1 cellular context compared by ENCODE assay signal in the genomic region with DNA sequence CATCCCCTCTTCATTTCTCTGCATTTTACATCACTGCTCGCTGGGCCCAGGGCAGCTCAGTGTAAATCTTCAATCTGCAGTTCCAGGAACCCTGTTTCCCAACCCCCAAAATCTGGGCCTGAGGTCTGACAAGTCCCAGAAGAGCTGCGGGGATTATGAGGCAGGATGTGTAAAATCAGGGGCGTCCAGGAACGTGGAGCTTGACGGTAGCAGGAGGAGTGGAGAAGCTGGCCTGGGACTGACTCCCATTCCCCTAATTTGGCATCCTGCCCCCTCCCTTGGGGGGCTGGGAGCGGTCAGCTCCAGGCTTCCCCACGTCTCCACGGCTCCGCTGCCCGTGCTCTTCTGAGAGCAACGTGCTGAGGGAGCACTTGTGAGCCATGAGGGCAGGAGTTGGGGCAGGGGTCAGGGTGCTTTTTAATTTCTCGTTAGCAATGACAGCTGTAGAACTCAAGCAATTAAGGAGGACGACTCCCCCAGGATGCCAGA.
TF ChIP-seq lines count a peak whose summit lies in the region.

No MANE protein-coding gene starts in this region.

TF ChIP-seq in H1, 55 proteins besides CTCF, POLR2A, EP300 and RAD21:
- TF ChIP-seq SP1 (IDR thresholded peaks at IDR 0.05; ENCODE audit: low read depth, low read length) = no peak
- TF ChIP-seq, protein P1, sequence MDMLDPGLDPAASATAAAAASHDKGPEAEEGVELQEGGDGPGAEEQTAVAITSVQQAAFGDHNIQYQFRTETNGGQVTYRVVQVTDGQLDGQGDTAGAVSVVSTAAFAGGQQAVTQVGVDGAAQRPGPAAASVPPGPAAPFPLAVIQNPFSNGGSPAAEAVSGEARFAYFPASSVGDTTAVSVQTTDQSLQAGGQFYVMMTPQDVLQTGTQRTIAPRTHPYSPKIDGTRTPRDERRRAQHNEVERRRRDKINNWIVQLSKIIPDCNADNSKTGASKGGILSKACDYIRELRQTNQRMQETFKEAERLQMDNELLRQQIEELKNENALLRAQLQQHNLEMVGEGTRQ (IDR thresholded peaks at IDR 0.05; ENCODE audit: low read length) = no peak
- TF ChIP-seq BCL11A (IDR thresholded peaks at IDR 0.05; ENCODE audit: low read depth in 2 of 2, low read length in 2 of 2) = no peak
- TF ChIP-seq CEBPB (IDR thresholded peaks at IDR 0.05; ENCODE audit: low read depth, low read length) = no peak
- no peak for TF ChIP-seq GTF2F1 (IDR thresholded peaks at IDR 0.05; ENCODE audit: borderline replicate concordance, low read depth, low read length)
- no peak for TF ChIP-seq CHD2 (IDR thresholded peaks at IDR 0.05; ENCODE audit: low read length)
